Comparison of ENCODE assay signal across 8 cellular contexts in genomic region chr16:71882505-71883192, GRCh38. TPM values are rescaled to one million over a fixed set of nuclear protein-coding genes. Genes with fewer than 3 reads are reported as not detected.
A peak's percentile ranks its signal among the peaks of the same experiment; 100 is the strongest.
DNase-seq lines count a peak whose midpoint lies in the region; ATAC-seq and TF ChIP-seq lines count a peak whose summit lies in the region.

No MANE protein-coding gene starts in this region.

- peaks cover 43 to 61% (median 49%) of the 10 kb centered on the region in 4 donors for H3K4me1 Mint-ChIP-seq in CD4-positive, alpha-beta memory T cell

- H3K27ac Mint-ChIP-seq in CD4-positive, alpha-beta memory T cell, result peak overlapping the region; percentile 89 to 98 (median 92)

- peaks cover 5% of the 10 kb centered on the region for H4K20me1 ChIP-seq in neural cell (ENCODE audit: insufficient read depth)

- H3K4me3 Mint-ChIP-seq in CD4-positive, alpha-beta memory T cell, result peak overlapping the region; percentile 86 to 95 (median 94)

- H3K9ac ChIP-seq in HUES64 (ENCODE audit: low read depth, low read length) (no peak overlapping the region), neural cell (ENCODE audit: low read length) (peak overlapping the region; percentile 99)

- CTCF ChIA-PET in CD4-positive, alpha-beta memory T cell (lab: Charles Lee; ENCODE audit: partially characterized antibody), result interaction anchor here (0.6 to 5.5 kb wide), 40 partner anchors 11 to 317 kb away, joined by 3 to 116 read pairs (median 5); partner anchors contain the start of genes AP1G1, IST1 and TXNL4B

- H3K9me3 ChIP-seq in CD4-positive, alpha-beta memory T cell (ENCODE audit: control insufficient read depth in 1 of 2, low read length in 2 of 2), result no peaks in the 10 kb centered on the region
- H3K9me3 ChIP-seq in HUES64 (ENCODE audit: insufficient read depth, low read depth, low read length) (no peaks in the 10 kb centered on the region), neural cell (ENCODE audit: low read length) (no peaks in the 10 kb centered on the region)

- peak; percentile 82 to 91 (median 85) for DNase-seq in CD4-positive, alpha-beta memory T cell
- DNase-seq in RPMI7951 (ENCODE audit: low read depth) (peak; percentile 70), fibroblast of the aortic adventitia (ENCODE audit: low read depth) (peak; percentile 82), superior temporal gyrus (ENCODE audit: extremely low spot score) (peak; percentile 94)
- peak; percentile 45 for DNase-seq in activated T-helper 9 cell treated with anti-CD3 and anti-CD28 coated beads, Interleukin-2, amount 50 U/mL, for 16 hours (ENCODE audit: low read depth)

- no peak for TF ChIP-seq EP300 in neural cell (conservative IDR thresholded peaks at IDR 0.05; ENCODE audit: poor library complexity, severe bottlenecking)

- intact Hi-C loops in CD4-positive, alpha-beta memory T cell (cut with micrococcal nuclease), result loop anchor here (1.0 to 5.0 kb wide), 5 partner anchors 13 to 320 kb away; partner anchors contain the start of genes IST1 and PHLPP2

- peak overlapping the region; percentile 51 for H2AFZ ChIP-seq in neural cell (ENCODE audit: low read depth, low read length)

- TF ChIP-seq CTCF in fibroblast of the aortic adventitia (IDR thresholded peaks at IDR 0.05; ENCODE audit: insufficient read depth, low read length), result peak; percentile 97
- peak; percentile 82 for TF ChIP-seq CTCF in neural cell (IDR thresholded peaks at IDR 0.05; ENCODE audit: poor library complexity, severe bottlenecking)

- H3K27ac ChIP-seq in CD4-positive, alpha-beta memory T cell (ENCODE audit: low read depth, low read length), result peak overlapping the region; percentile 78
- H3K27ac ChIP-seq in HUES64 (ENCODE audit: low read depth, low read length) (no peak overlapping the region; the same call in 1 of the 2 replicates), neural cell (ENCODE audit: low read length) (peak overlapping the region; percentile 99)

- H3K9me3 Mint-ChIP-seq in CD4-positive, alpha-beta memory T cell, result peaks cover 0 to 3% (median 0%) of the 10 kb centered on the region in 8 donors

- H3K4me2 ChIP-seq in neural cell (ENCODE audit: low read length), result peak overlapping the region; percentile 100

- peaks cover 12% of the 10 kb centered on the region for H3K36me3 ChIP-seq in CD4-positive, alpha-beta memory T cell (ENCODE audit: insufficient read depth, low read length)
- peaks cover 34% of the 10 kb centered on the region for H3K36me3 ChIP-seq in HUES64 (ENCODE audit: insufficient read depth, low read length)
- H3K36me3 ChIP-seq in neural cell (ENCODE audit: insufficient read depth, low read length), result peaks cover 11% of the 10 kb centered on the region

- peaks cover 4% of the 10 kb centered on the region for H3F3A ChIP-seq in neural cell (ENCODE audit: insufficient read depth, low read length, poor library complexity, severe bottlenecking)

- no peaks in the 10 kb centered on the region for H3K9me2 ChIP-seq in neural cell (ENCODE audit: insufficient read depth, low read length)

- H3K4me1 ChIP-seq in CD4-positive, alpha-beta memory T cell (ENCODE audit: insufficient read depth, low read length), result peaks cover 48% of the 10 kb centered on the region
- H3K4me1 ChIP-seq in HUES64 (ENCODE audit: insufficient read depth, low read length), result peaks cover 12% of the 10 kb centered on the region

- H3K27me3 ChIP-seq in CD4-positive, alpha-beta memory T cell (ENCODE audit: insufficient read depth, low read length), result no peaks in the 10 kb centered on the region
- no peaks in the 10 kb centered on the region for H3K27me3 ChIP-seq in HUES64 (ENCODE audit: insufficient read depth, low read length)
- no peaks in the 10 kb centered on the region for H3K27me3 ChIP-seq in neural cell (ENCODE audit: insufficient read depth, low read depth, low read length)

- peaks cover 47% of the 10 kb centered on the region for H3K79me2 ChIP-seq in neural cell (replicated peaks; ENCODE audit: insufficient read depth, low read length)

- ATAC-seq in GM19467 (IDR thresholded peaks at IDR 0.05; ENCODE audit: unreplicated experiment), result peak; percentile 40

- H3K4me3 ChIP-seq in CD4-positive, alpha-beta memory T cell (ENCODE audit: low read length in 2 of 2), result peak overlapping the region; percentile 67 to 72
- H3K4me3 ChIP-seq in HUES64 (ENCODE audit: low read length) (peak overlapping the region; percentile 94), fibroblast of the aortic adventitia (ENCODE audit: low read depth, low read length) (peak overlapping the region; percentile 72), neural cell (ENCODE audit: low read length) (peak overlapping the region; percentile 81)

- peaks cover 13 to 37% of the 10 kb centered on the region in 2 donors for H3K36me3 Mint-ChIP-seq in CD4-positive, alpha-beta memory T cell

- peak; percentile 32 for TF ChIP-seq RAD21 in neural cell (conservative IDR thresholded peaks at IDR 0.05)

- H3K27me3 Mint-ChIP-seq in CD4-positive, alpha-beta memory T cell, result peaks cover 0 to 3% of the 10 kb centered on the region in 2 donors

- POLR2A ChIA-PET in CD4-positive, alpha-beta memory T cell (lab: Charles Lee; ENCODE audit: partially characterized antibody), result interaction anchor here (0.6 to 9.7 kb wide), 20 partner anchors 8 to 318 kb away, joined by 3 to 225 read pairs (median 6); partner anchors contain the start of genes AP1G1, DHX38, IST1 and TXNL4B

- WGBS in HUES64, result 15% methylated on average over 8 of the region's 10 CpGs

TF ChIP-seq in neural cell, 6 proteins besides CTCF, POLR2A, EP300 and RAD21:
- TF ChIP-seq SMC3 (conservative IDR thresholded peaks at IDR 0.05; ENCODE audit: poor library complexity) (peak; percentile 52), TAF1 (IDR thresholded peaks at IDR 0.05; ENCODE audit: low read depth) (no peak)

RNA-seq across cellular contexts. Expression of gene ZNF821, which starts 1.3 kb away (rescaled TPM):
- total RNA-seq in CD4-positive, alpha-beta memory T cell, result 1 to 10 TPM; 8.0 to 9.7 TPM
- 10 to 100 TPM in 1 of 2 donors, 1 to 10 TPM in 1; 9.7 to 10.4 TPM for polyA plus RNA-seq in CD4-positive, alpha-beta memory T cell
- polyA plus RNA-seq in HUES64 (2013, experiment 1 of 2), result 11.7 TPM
- 12.5 TPM for polyA plus RNA-seq in HUES64 (2013, experiment 2 of 2)
- total RNA-seq in RPMI7951 (2014; rRNA removed; shearing (Covaris generic)), result 3.4 and 3.8 TPM in 2 replicates
- 3.1 and 7.3 TPM in 2 replicates for total RNA-seq in fibroblast of the aortic adventitia (ENCODE audit: low replicate concordance)
- 128 and 148 TPM in 2 replicates for polyA plus RNA-seq in neural cell
- polyA minus RNA-seq in neural cell, result 81.7 and 89.6 TPM in 2 replicates

RNA-seq across cellular contexts. Expression of gene IST1, which starts 12.7 kb away (rescaled TPM):
- 100 to 1,000 TPM; 282 to 287 TPM for total RNA-seq in CD4-positive, alpha-beta memory T cell
- polyA plus RNA-seq in CD4-positive, alpha-beta memory T cell, result 100 to 1,000 TPM; 180 to 181 TPM
- 183 TPM for polyA plus RNA-seq in HUES64 (2013, experiment 1 of 2)
- polyA plus RNA-seq in HUES64 (2013, experiment 2 of 2), result 219 TPM
- 160 and 186 TPM in 2 replicates for total RNA-seq in RPMI7951 (2014; rRNA removed; shearing (Covaris generic))
- 172 and 273 TPM in 2 replicates for total RNA-seq in fibroblast of the aortic adventitia (ENCODE audit: low replicate concordance)
- polyA plus RNA-seq in neural cell, result 389 and 461 TPM in 2 replicates
- polyA minus RNA-seq in neural cell, result 263 and 297 TPM in 2 replicates

RNA-seq across cellular contexts. Expression of gene ATXN1L, which starts 36.9 kb away (rescaled TPM):
- total RNA-seq in CD4-positive, alpha-beta memory T cell, result 10 to 100 TPM; 29.6 to 31.6 TPM
- polyA plus RNA-seq in CD4-positive, alpha-beta memory T cell, result 10 to 100 TPM; 10.0 to 10.5 TPM
- 12.9 TPM for polyA plus RNA-seq in HUES64 (2013, experiment 1 of 2)
- 12.7 TPM for polyA plus RNA-seq in HUES64 (2013, experiment 2 of 2)
- total RNA-seq in RPMI7951 (2014; rRNA removed; shearing (Covaris generic)), result 8.7 and 8.8 TPM in 2 replicates
- total RNA-seq in fibroblast of the aortic adventitia (ENCODE audit: low replicate concordance), result 8.3 and 16.0 TPM in 2 replicates
- 8.1 and 9.5 TPM in 2 replicates for polyA plus RNA-seq in neural cell
- polyA minus RNA-seq in neural cell, result 24.9 and 26.3 TPM in 2 replicates
